9 cellular contexts compared by ENCODE assay signal in genomic region chr1:155080250-155081228, GRCh38. TPM values are rescaled to one million over a fixed set of nuclear protein-coding genes. Genes with fewer than 3 reads are reported as not detected.
DNase-seq lines count a peak whose midpoint lies in the region; ATAC-seq and FAIRE-seq lines count a peak whose summit lies in the region.
"Had no signal": no experiment of that assay in that cellular context is flagged by ENCODE, and none has a peak within 500 bp of the region (broad histone marks: within the 10 kb centered on the region; RNA-seq: fewer than 3 reads in every experiment).

No MANE protein-coding gene starts in this region.

- H3K9me3 ChIP-seq in BLaER1: no peaks in the 10 kb centered on the region
- no peaks in the 10 kb centered on the region for H3K9me3 ChIP-seq in small intestine (ENCODE audit: control insufficient read depth, low read depth)

- WGBS in small intestine, 3 donors: 1 to 2% (median 1%) methylated on average over 45 to 80 of the region's 80 CpGs

- peak overlapping the region; percentile 100 for H3K4me2 ChIP-seq in BLaER1

- peaks cover 53% of the 10 kb centered on the region for H3K27me3 ChIP-seq in BLaER1
- H3K27me3 ChIP-seq in small intestine (ENCODE audit: control insufficient read depth in 2 of 2, insufficient read depth in 2 of 2, low read length in 2 of 2): peaks cover 0 to 24% of the 10 kb centered on the region in 2 donors

- DNase-seq in HuH-7 (ENCODE audit: low spot score) (peak; percentile 82), SHP77 treated with DMSO at 0.1 percent for 48 hours (lab: John Stamatoyannopoulos, UW) (peak; percentile 40), epithelial cell of prostate (ENCODE audit: low read depth, low spot score) (no peak), small intestine (peak; percentile 27)

- H3K36me3 ChIP-seq in BLaER1 (no peaks in the 10 kb centered on the region), small intestine (ENCODE audit: control insufficient read depth in 2 of 2, insufficient read depth in 2 of 2, low read length in 2 of 2) (no peaks in the 10 kb centered on the region)

- H3K27ac ChIP-seq in BLaER1 (peak overlapping the region; percentile 37; the same call in 1 of the 2 replicates), epithelial cell of prostate (peak overlapping the region; percentile 5), small intestine (ENCODE audit: low read depth in 1 of 2, low read length in 1 of 2) (no peak overlapping the region)

- H3K4me3 ChIP-seq in BLaER1 (peak overlapping the region; percentile 70), small intestine (ENCODE audit: low read depth in 1 of 2, low read length in 2 of 2) (peak overlapping the region in 1 of 2 donors; percentile 49)

- H3K4me1 ChIP-seq in BLaER1 (peaks cover 93% of the 10 kb centered on the region), small intestine (ENCODE audit: control insufficient read depth in 2 of 2, insufficient read depth in 1 of 2, low read depth in 1 of 2, low read length in 1 of 2) (peaks cover 5 to 11% of the 10 kb centered on the region in 2 donors)

- ATAC-seq in HG03108 (IDR thresholded peaks at IDR 0.05; ENCODE audit: unreplicated experiment) (no peak), GM19023 (IDR thresholded peaks at IDR 0.05; ENCODE audit: unreplicated experiment) (no peak), GM18861 (IDR thresholded peaks at IDR 0.05; ENCODE audit: unreplicated experiment) (no peak)

- H3K9ac ChIP-seq in BLaER1: peak overlapping the region; percentile 75

- FAIRE-seq in small intestine (lab: Jason Lieb, UNC): no peak

- H4K20me1 ChIP-seq in BLaER1: peaks cover 58% of the 10 kb centered on the region

RNA-seq across cellular contexts. Expression of gene EFNA3, which starts 1.9 kb away (rescaled TPM):
- 1 to 10 TPM; 2.0 to 7.0 (median 4.5) TPM for polyA plus RNA-seq in small intestine

RNA-seq across cellular contexts. Expression of gene EFNA4, which starts 17.0 kb away (rescaled TPM):
- 10 to 100 TPM; 16.8 to 17.5 (median 17.2) TPM for polyA plus RNA-seq in small intestine

RNA-seq across cellular contexts. Expression of gene ADAM15, which starts 29.4 kb away (rescaled TPM):
- polyA plus RNA-seq in small intestine: 100 to 1,000 TPM; 143 to 206 (median 152) TPM

RNA-seq across cellular contexts. Expression of gene DCST1, which starts 46.9 kb away (rescaled TPM):
- polyA plus RNA-seq in small intestine: under 1 TPM in 1 of 3 donors, not detected in 2; 0.10 TPM
- polyA plus RNA-seq: aorta had no signal

RNA-seq across cellular contexts. Expression of gene DCST2, which starts 47.0 kb away (rescaled TPM):
- 10 to 100 TPM in 2 of 3 donors, 1 to 10 TPM in 1; 1.9 to 27.1 (median 18.6) TPM for polyA plus RNA-seq in small intestine

Comparison
In these comparisons a context has a peak if more than half of its experiments do, and no peak if none do; other contexts are left out.
1. H3K27ac ChIP-seq: peak in BLaER1 (single experiment) and epithelial cell of prostate (single experiment); none in small intestine (0 of 2).